In the genomic region with DNA sequence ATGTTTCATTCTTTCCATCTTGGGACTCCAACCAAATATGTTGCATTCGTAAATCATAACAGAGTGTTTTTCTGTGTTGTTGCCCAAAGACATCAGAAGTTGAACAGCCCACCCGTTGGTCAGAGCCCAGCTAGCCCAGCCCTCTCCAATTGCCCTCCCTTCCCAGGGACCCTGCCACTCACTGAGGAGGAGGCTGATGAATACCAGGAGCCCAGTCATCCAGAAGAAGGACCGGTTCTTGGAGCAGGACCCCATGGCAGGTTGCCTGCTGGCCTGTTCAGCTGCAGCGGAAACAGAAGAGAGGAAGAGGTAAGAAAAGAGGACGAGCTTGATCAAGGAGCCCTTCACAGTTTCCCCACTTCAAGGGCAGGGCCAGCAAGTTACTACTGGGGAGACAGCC, we compare ENCODE assay signal across 12 cellular contexts.
DNase-seq lines count a peak whose midpoint lies in the region; ATAC-seq and TF ChIP-seq lines count a peak whose summit lies in the region.
"Had no signal": no experiment of that assay in that cellular context is flagged by ENCODE, and none has a peak within 500 bp of the region (broad histone marks: within the 10 kb centered on the region; RNA-seq: fewer than 3 reads in every experiment).

No MANE protein-coding gene starts in this region.

- H3K4me3 ChIP-seq in endodermal cell (ENCODE audit: low read length) (no peak overlapping the region), PC-3 (ENCODE audit: low read length) (no peak overlapping the region)

- no peak for DNase-seq in WTC11 (ENCODE audit: low spot score)
- peak; percentile 65 for DNase-seq in endodermal cell
- peak; percentile 9 for DNase-seq in nephron progenitor cell
- no peak for DNase-seq in D341Med (ENCODE audit: low spot score)
- no peak for DNase-seq in PC-3
- DNase-seq: C1 segment of cervical spinal cord; CD8-positive, alpha-beta memory T cell; IMR-90; Right ventricle myocardium superior had no signal

- intact Hi-C loops in PC-3 (cut with micrococcal nuclease), result no loop called here

- BruUV-seq in PC-3 (replicated peaks; lab: Mats Ljungman, UMichigan), result no TSS peak

- ATAC-seq in WTC11, result peak; percentile 5
- ATAC-seq in GM18868 (IDR thresholded peaks at IDR 0.05; ENCODE audit: unreplicated experiment), result no peak
- ATAC-seq in PC-3, result no peak
- ATAC-seq in HG03196 (IDR thresholded peaks at IDR 0.05; ENCODE audit: unreplicated experiment), result no peak

- H3K9me3 ChIP-seq in endodermal cell (ENCODE audit: control insufficient read depth, low read length) (no peaks in the 10 kb centered on the region), PC-3 (ENCODE audit: low read length) (no peaks in the 10 kb centered on the region)

- H3K27ac Mint-ChIP-seq in WTC11 (no peak overlapping the region), endodermal cell (no peak overlapping the region), nephron progenitor cell (no peak overlapping the region)
- H3K27ac Mint-ChIP-seq: CD8-positive, alpha-beta memory T cell had no signal

- no peak overlapping the region for H3K4me2 ChIP-seq in PC-3 (ENCODE audit: low read length)

- H3K4me1 ChIP-seq in endodermal cell (ENCODE audit: control insufficient read depth, insufficient read depth, low read length), result peaks cover 4% of the 10 kb centered on the region
- no peaks in the 10 kb centered on the region for H3K4me1 ChIP-seq in PC-3 (ENCODE audit: insufficient read depth, low read length)

- H3F3A ChIP-seq in PC-3 (ENCODE audit: low read length, unreplicated experiment), result no peaks in the 10 kb centered on the region

- H2AFZ ChIP-seq in PC-3 (ENCODE audit: low read length), result no peak overlapping the region

- no peaks in the 10 kb centered on the region for H3K79me2 ChIP-seq in PC-3 (ENCODE audit: low read length)

- H3K4me1 Mint-ChIP-seq in WTC11 (peaks cover 28% of the 10 kb centered on the region), endodermal cell (peaks cover 18% of the 10 kb centered on the region), nephron progenitor cell (peaks cover 16% of the 10 kb centered on the region)
- H3K4me1 Mint-ChIP-seq: CD8-positive, alpha-beta memory T cell had no signal

- H3K9me2 ChIP-seq in PC-3 (replicated peaks; ENCODE audit: low read length), result no peaks in the 10 kb centered on the region

- POLR2A ChIA-PET in WTC11 (lab: Charles Lee) (no interaction called here), PC-3 (lab: Charles Lee; ENCODE audit: unreplicated experiment) (no interaction called here)

- WGBS in endodermal cell (ENCODE audit: insufficient coverage in 1 of 2, insufficient read length in 1 of 2), 2 experiments, result 67 to 70% methylated on average over 5 of the region's 5 CpGs

- CTCF ChIA-PET in WTC11 (lab: Charles Lee) (interaction anchor here (1.1 to 2.1 kb wide), 16 partner anchors 16 to 381 kb away, joined by 3 to 13 read pairs (median 6); no protein-coding TSS in a partner anchor), PC-3 (lab: Charles Lee) (interaction anchor here (0.6 kb wide), 1 partner anchor 65 kb away, joined by 3 read pairs; no protein-coding TSS in a partner anchor)

- H3K9ac ChIP-seq in endodermal cell (ENCODE audit: extremely low read depth, low read length, poor library complexity, severe bottlenecking) (no peak overlapping the region), PC-3 (ENCODE audit: low read length) (no peak overlapping the region)

- H4K20me1 ChIP-seq in PC-3 (ENCODE audit: low read length), result no peaks in the 10 kb centered on the region

- H3K36me3 ChIP-seq in endodermal cell (ENCODE audit: control insufficient read depth, insufficient read depth, low read length), result no peaks in the 10 kb centered on the region
- no peaks in the 10 kb centered on the region for H3K36me3 ChIP-seq in PC-3 (ENCODE audit: low read depth, low read length)

- TF ChIP-seq CTCF in WTC11 (IDR thresholded peaks at IDR 0.05), result no peak
- no peak for TF ChIP-seq CTCF in endodermal cell (conservative IDR thresholded peaks at IDR 0.05)
- TF ChIP-seq CTCF in nephron progenitor cell (IDR thresholded peaks at IDR 0.05), result no peak
- TF ChIP-seq CTCF in PC-3 (conservative IDR thresholded peaks at IDR 0.05; ENCODE audit: low read depth, low read length), result no peak

- peaks cover 8% of the 10 kb centered on the region for H3K9me3 Mint-ChIP-seq in WTC11
- no peaks in the 10 kb centered on the region for H3K9me3 Mint-ChIP-seq in endodermal cell
- H3K9me3 Mint-ChIP-seq in nephron progenitor cell, result peaks cover 7% of the 10 kb centered on the region

- H3K4me3 Mint-ChIP-seq in WTC11, result peak overlapping the region; percentile 16; the same call in 1 of the 2 replicates
- H3K4me3 Mint-ChIP-seq in endodermal cell, result no peak overlapping the region
- no peak overlapping the region for H3K4me3 Mint-ChIP-seq in nephron progenitor cell
- H3K4me3 Mint-ChIP-seq: CD8-positive, alpha-beta memory T cell had no signal

- H3K36me3 Mint-ChIP-seq in WTC11 (no peaks in the 10 kb centered on the region; the same call in 1 of the 2 replicates), endodermal cell (ENCODE audit: low read depth) (no peaks in the 10 kb centered on the region), nephron progenitor cell (ENCODE audit: low read depth) (no peaks in the 10 kb centered on the region)
- H3K36me3 Mint-ChIP-seq: CD8-positive, alpha-beta memory T cell had no signal

- H3K27me3 ChIP-seq in endodermal cell (ENCODE audit: control insufficient read depth, insufficient read depth, low read length, poor library complexity, severe bottlenecking) (no peaks in the 10 kb centered on the region), PC-3 (ENCODE audit: low read length) (peaks cover 20% of the 10 kb centered on the region)

- H3K27me3 Mint-ChIP-seq in WTC11 (ENCODE audit: low read depth) (peaks cover 3% of the 10 kb centered on the region), endodermal cell (ENCODE audit: insufficient read depth) (peaks cover 24% of the 10 kb centered on the region), nephron progenitor cell (ENCODE audit: low read depth, poor library complexity) (peaks cover 19% of the 10 kb centered on the region)

- H3K27ac ChIP-seq in endodermal cell (ENCODE audit: low read depth, low read length) (no peak overlapping the region), PC-3 (ENCODE audit: low read length) (no peak overlapping the region)
- H3K27ac ChIP-seq: HL-60 had no signal

TF ChIP-seq in WTC11, 78 proteins besides CTCF, POLR2A, EP300 and RAD21 (continues in another document):
- TF ChIP-seq ATF3 (CRISPR knock-in tag; conservative IDR thresholded peaks at IDR 0.05) (no peak), SOX15 (CRISPR knock-in tag; IDR thresholded peaks at IDR 0.05) (no peak), ZNF281 (CRISPR knock-in tag; IDR thresholded peaks at IDR 0.05) (no peak), NR3C1 (CRISPR knock-in tag; conservative IDR thresholded peaks at IDR 0.05; ENCODE audit: low read depth) (no peak), E2F4 (CRISPR knock-in tag; IDR thresholded peaks at IDR 0.05; ENCODE audit: borderline replicate concordance, low read depth) (no peak), FOXP1 (CRISPR knock-in tag; IDR thresholded peaks at IDR 0.05; ENCODE audit: borderline replicate concordance) (no peak), MAX (CRISPR knock-in tag; IDR thresholded peaks at IDR 0.05) (no peak), ZNF263 (CRISPR knock-in tag; IDR thresholded peaks at IDR 0.05; ENCODE audit: low read depth) (no peak)

Comparison
In these comparisons a context has a peak if more than half of its experiments do, and no peak if none do; other contexts are left out.
1. DNase-seq: peak in endodermal cell (single experiment) and nephron progenitor cell (single experiment); none in WTC11 (single experiment), D341Med (single experiment) and PC-3 (single experiment).